In the genomic region with DNA sequence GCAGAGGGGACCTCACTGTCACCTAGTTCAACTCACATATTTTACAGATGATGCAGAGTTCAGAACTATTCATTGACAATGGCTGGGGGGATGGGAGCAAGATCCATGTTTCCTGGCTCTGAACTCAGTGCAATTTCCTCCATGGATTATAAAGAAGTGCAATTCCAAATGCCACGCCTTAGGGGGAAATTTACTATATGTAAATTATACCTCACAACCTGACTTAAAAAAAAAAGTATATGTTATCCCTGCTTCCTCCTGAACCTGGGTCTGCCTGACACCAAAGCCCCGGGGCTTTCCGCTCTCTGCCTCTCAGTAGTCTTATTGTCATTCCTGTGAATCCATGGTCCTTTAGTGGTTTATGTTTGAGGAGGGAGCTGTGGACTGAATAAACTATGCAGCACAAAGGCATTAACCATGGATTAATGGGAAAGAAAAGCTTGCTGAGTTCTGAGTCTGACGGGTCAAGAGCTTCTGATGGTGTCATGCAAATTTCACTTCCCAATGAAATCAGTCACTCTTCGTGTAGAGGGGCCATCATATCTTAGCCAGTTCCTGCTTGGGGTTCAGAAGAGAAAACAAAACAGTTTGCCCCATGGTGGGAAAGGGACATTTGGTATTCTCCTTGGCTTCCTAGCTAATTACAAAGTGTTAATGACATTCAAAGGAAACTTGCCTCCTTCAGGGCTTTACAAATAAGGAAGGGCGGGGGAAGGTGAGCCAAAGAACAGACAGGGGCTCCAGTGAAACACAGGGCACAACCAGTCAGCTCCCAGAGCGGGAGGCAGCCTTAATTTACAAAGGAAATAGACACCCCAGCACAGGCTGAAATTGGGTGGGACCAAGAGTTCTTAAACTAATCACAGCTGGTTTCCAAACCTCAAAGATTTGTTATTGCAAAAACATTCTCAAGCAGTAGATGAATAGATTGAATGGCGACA, we compare ENCODE assay signal across 1 cellular context.
TF ChIP-seq lines count a peak whose summit lies in the region.

No MANE protein-coding gene starts in this region.

TF ChIP-seq in IMR-90, 13 proteins besides CTCF, POLR2A, EP300 and RAD21 (continued from another document):
- TF ChIP-seq USF2 (IDR thresholded peaks at IDR 0.05; ENCODE audit: low read depth, low read length) = no peak
- TF ChIP-seq BHLHE40 (IDR thresholded peaks at IDR 0.05; ENCODE audit: low read depth, low read length) = no peak
- TF ChIP-seq ELK1 (IDR thresholded peaks at IDR 0.05; ENCODE audit: borderline replicate concordance, low read depth, low read length) = no peak
- no peak for TF ChIP-seq RFX5 (IDR thresholded peaks at IDR 0.05; ENCODE audit: low read depth, low read length)
- TF ChIP-seq CHD1 (IDR thresholded peaks at IDR 0.05; ENCODE audit: low read depth, low read length) = no peak
- TF ChIP-seq MAZ (IDR thresholded peaks at IDR 0.05; ENCODE audit: borderline replicate concordance, low read depth, low read length) = no peak
- TF ChIP-seq NFE2L2 (IDR thresholded peaks at IDR 0.05; ENCODE audit: low read depth, low read length) = no peak
- no peak for TF ChIP-seq CEBPB (IDR thresholded peaks at IDR 0.05; ENCODE audit: low read depth, low read length)
- no peak for TF ChIP-seq FOS (IDR thresholded peaks at IDR 0.05; ENCODE audit: low read depth, low read length)
- TF ChIP-seq MXI1 (IDR thresholded peaks at IDR 0.05; ENCODE audit: borderline replicate concordance, low read depth, low read length) = no peak
